In genomic region chr12:62602445-62603060, GRCh38 we compare ENCODE assay signal across 8 cellular contexts.
A peak's percentile ranks its signal among the peaks of the same experiment; 100 is the strongest.
DNase-seq lines count a peak whose midpoint lies in the region; ATAC-seq, FAIRE-seq and TF ChIP-seq lines count a peak whose summit lies in the region.

No MANE protein-coding gene starts in this region.

- TF ChIP-seq CTCF in endodermal cell (conservative IDR thresholded peaks at IDR 0.05) = no peak
- no peak for TF ChIP-seq CTCF in mesothelial cell of epicardium (IDR thresholded peaks at IDR 0.05; ENCODE audit: unreplicated experiment)

- peak; percentile 93 for DNase-seq in COR-L47 (lab: John Stamatoyannopoulos, UW)
- DNase-seq in HTR-8/SVneo (ENCODE audit: insufficient read length, low spot score) = peak; percentile 75
- peak; percentile 87 for DNase-seq in NOMO-1 treated with DMSO at 0.1 percent for 48 hours (lab: John Stamatoyannopoulos, UW; ENCODE audit: unreplicated experiment)
- peak; percentile 75 for DNase-seq in activated CD8-positive, alpha-beta memory T cell treated with anti-CD3 and anti-CD28 coated beads, Interleukin-2, amount 50 U/mL, for 1 hour (ENCODE audit: extremely low read depth)
- peak; percentile 97 for DNase-seq in endodermal cell
- DNase-seq in mesothelial cell of epicardium (ENCODE audit: low spot score in 2 of 2, unreplicated experiment in 2 of 2) = peak; percentile 69 to 86
- DNase-seq in stimulated activated CD8-positive, alpha-beta memory T cell treated with anti-CD3 and anti-CD28 coated beads, Interleukin-15, amount 100 ng/mL, for 4 hours (ENCODE audit: low read depth in 2 of 2) = peak; percentile 77 to 82

- FAIRE-seq in HTR-8/SVneo (lab: Jason Lieb, UNC) = peak; percentile 42

- WGBS in endodermal cell (ENCODE audit: insufficient coverage in 1 of 2, insufficient read length in 1 of 2), 2 experiments = 0% methylated on average over 30 to 59 of the region's 59 CpGs

- H3K4me3 ChIP-seq in endodermal cell (ENCODE audit: low read length) = peak overlapping the region; percentile 98

- peak; percentile 60 for ATAC-seq in GM21381 (IDR thresholded peaks at IDR 0.05; ENCODE audit: unreplicated experiment)

- peaks cover 25% of the 10 kb centered on the region for H3K4me1 Mint-ChIP-seq in endodermal cell
- peaks cover 48% of the 10 kb centered on the region for H3K4me1 Mint-ChIP-seq in mesothelial cell of epicardium

- peak overlapping the region; percentile 97 for H3K27ac Mint-ChIP-seq in endodermal cell
- peak overlapping the region; percentile 100 for H3K27ac Mint-ChIP-seq in mesothelial cell of epicardium

- H3K27me3 Mint-ChIP-seq in endodermal cell (ENCODE audit: insufficient read depth) = no peaks in the 10 kb centered on the region
- no peaks in the 10 kb centered on the region for H3K27me3 Mint-ChIP-seq in mesothelial cell of epicardium (ENCODE audit: low read depth)

- no peaks in the 10 kb centered on the region for H3K9me3 Mint-ChIP-seq in endodermal cell
- H3K9me3 Mint-ChIP-seq in mesothelial cell of epicardium = no peaks in the 10 kb centered on the region

- peaks cover 18% of the 10 kb centered on the region for H3K36me3 Mint-ChIP-seq in endodermal cell (ENCODE audit: low read depth)
- H3K36me3 Mint-ChIP-seq in mesothelial cell of epicardium = no peaks in the 10 kb centered on the region

- peak overlapping the region; percentile 99 for H3K27ac ChIP-seq in endodermal cell (ENCODE audit: low read depth, low read length)

- peaks cover 26% of the 10 kb centered on the region for H3K36me3 ChIP-seq in endodermal cell (ENCODE audit: control insufficient read depth, insufficient read depth, low read length)

- H3K9me3 ChIP-seq in endodermal cell (ENCODE audit: control insufficient read depth, low read length) = no peaks in the 10 kb centered on the region

- H3K27me3 ChIP-seq in endodermal cell (ENCODE audit: control insufficient read depth, insufficient read depth, low read length, poor library complexity, severe bottlenecking) = no peaks in the 10 kb centered on the region

- H3K4me1 ChIP-seq in endodermal cell (ENCODE audit: control insufficient read depth, insufficient read depth, low read length) = peaks cover 8% of the 10 kb centered on the region

- H3K9ac ChIP-seq in endodermal cell (ENCODE audit: extremely low read depth, low read length, poor library complexity, severe bottlenecking) = peak overlapping the region; percentile 97

- H3K4me3 Mint-ChIP-seq in endodermal cell (peak overlapping the region; percentile 97), mesothelial cell of epicardium (peak overlapping the region; percentile 78)

Comparison
In these comparisons a context has a peak if more than half of its experiments do, and no peak if none do; other contexts are left out.
1. Peak in every context shown above with its lines: DNase-seq, ATAC-seq, H3K4me3 ChIP-seq and H3K27ac ChIP-seq.